Comparison of ENCODE assay signal across 10 cellular contexts in genomic region chr4:74886490-74886889, GRCh38. TPM values are rescaled to one million over a fixed set of nuclear protein-coding genes. Genes with fewer than 3 reads are reported as not detected.
A peak's percentile ranks its signal among the peaks of the same experiment; 100 is the strongest.
DNase-seq lines count a peak whose midpoint lies in the region; ATAC-seq lines count a peak whose summit lies in the region.
"Had no signal": no experiment of that assay in that cellular context is flagged by ENCODE, and none has a peak within 500 bp of the region (broad histone marks: within the 10 kb centered on the region; RNA-seq: fewer than 3 reads in every experiment).

No MANE protein-coding gene starts in this region.

- DNase-seq in EH (ENCODE audit: low read depth) (peak; percentile 58), NCI-H1105 (lab: John Stamatoyannopoulos, UW) (peak; percentile 28), astrocyte of the hippocampus (ENCODE audit: low read depth, low spot score) (peak; percentile 31), myocyte (ENCODE audit: low read depth) (peak; percentile 12), NAMALWA (ENCODE audit: low spot score) (no peak)
- no peak for DNase-seq in activated naive CD4-positive, alpha-beta T cell treated with anti-CD3 and anti-CD28 coated beads, Interleukin-2, amount 50 U/mL, for 16 hours
- DNase-seq in stimulated activated CD4-positive, alpha-beta T cell treated with anti-CD3 and anti-CD28 coated beads, Interleukin-4, amount 100 ng/mL, for 4 hours = no peak
- DNase-seq: activated naive CD4-positive, alpha-beta T cell treated with Interleukin-2 at 50 U/mL for 16 hours; ovary had no signal

- no peak for ATAC-seq in GM19328 (IDR thresholded peaks at IDR 0.05; ENCODE audit: unreplicated experiment)

RNA-seq across cellular contexts. Expression of gene PARM1, which starts 46.4 kb away (rescaled TPM):
- 1.3 and 2.3 TPM in 2 replicates for total RNA-seq in myocyte
- 0.43 TPM for polyA plus RNA-seq in myocyte (2012)

Comparison
In these comparisons a context has a peak if more than half of its experiments do, and no peak if none do; other contexts are left out.
1. DNase-seq: peak in EH (single experiment), NCI-H1105 (single experiment), astrocyte of the hippocampus (single experiment) and myocyte (single experiment); none in activated naive CD4-positive, alpha-beta T cell treated with anti-CD3 and anti-CD28 coated beads, Interleukin-2, amount 50 U/mL, for 16 hours (single experiment), stimulated activated CD4-positive, alpha-beta T cell treated with anti-CD3 and anti-CD28 coated beads, Interleukin-4, amount 100 ng/mL, for 4 hours (0 of 2) and NAMALWA (single experiment).